20 cellular contexts compared by ENCODE assay signal in genomic region chr12:82209533-82209932, GRCh38.
A peak's percentile ranks its signal among the peaks of the same experiment; 100 is the strongest.
DNase-seq lines count a peak whose midpoint lies in the region; ATAC-seq and TF ChIP-seq lines count a peak whose summit lies in the region.
"Had no signal": no experiment of that assay in that cellular context is flagged by ENCODE, and none has a peak within 500 bp of the region (broad histone marks: within the 10 kb centered on the region; RNA-seq: fewer than 3 reads in every experiment).

No MANE protein-coding gene starts in this region.

- H3K4me3 ChIP-seq in right cardiac atrium (ENCODE audit: low read length), result no peak overlapping the region
- H3K4me3 ChIP-seq in lower lobe of right lung, result no peak overlapping the region
- no peak overlapping the region for H3K4me3 ChIP-seq in Karpas-422 (ENCODE audit: low read length)
- H3K4me3 ChIP-seq: A549, BLaER1 had no signal

- H4K20me1 ChIP-seq in Karpas-422 (ENCODE audit: insufficient read depth, low read depth, low read length), result no peaks in the 10 kb centered on the region
- H4K20me1 ChIP-seq: BLaER1 had no signal

- H2AFZ ChIP-seq in Karpas-422 (ENCODE audit: low read length), result no peak overlapping the region

- WGBS in right cardiac atrium, result 90% methylated on average over 9 of the region's 9 CpGs

- H3K36me3 ChIP-seq in lower lobe of right lung (no peaks in the 10 kb centered on the region), Karpas-422 (ENCODE audit: insufficient read depth, low read length) (no peaks in the 10 kb centered on the region)
- H3K36me3 ChIP-seq: BE2C, BLaER1 had no signal

- H3K27me3 ChIP-seq in right cardiac atrium (ENCODE audit: control insufficient read depth, insufficient read depth) (no peaks in the 10 kb centered on the region), lower lobe of right lung (ENCODE audit: low read depth) (no peaks in the 10 kb centered on the region), Karpas-422 (ENCODE audit: low read length) (no peaks in the 10 kb centered on the region)
- H3K27me3 ChIP-seq: BE2C, BLaER1 had no signal

- no peak overlapping the region for H3K4me2 ChIP-seq in Karpas-422 (ENCODE audit: low read depth, low read length, poor library complexity, severe bottlenecking)
- H3K4me2 ChIP-seq: A549, BLaER1 had no signal

- H3K4me1 ChIP-seq in right cardiac atrium (ENCODE audit: control insufficient read depth, insufficient read depth, low read length) (no peaks in the 10 kb centered on the region), lower lobe of right lung (no peaks in the 10 kb centered on the region), Karpas-422 (ENCODE audit: low read length) (no peaks in the 10 kb centered on the region)
- H3K4me1 ChIP-seq: A549, BE2C, BLaER1, Caco-2 had no signal

- ATAC-seq in right cardiac atrium (peak in 1 of 2 donors; percentile 25), left cardiac atrium (no peak), lower lobe of right lung (no peak), sciatic nerve (peak; percentile 24)
- ATAC-seq: A549 had no signal

- intact Hi-C loops in right cardiac atrium (cut with DNase I), result no loop called here
- intact Hi-C loops in left cardiac atrium (cut with DNase I), result no loop called here
- intact Hi-C loops in lower lobe of right lung (cut with DNase I), result no loop called here
- intact Hi-C loops in sciatic nerve (cut with DNase I), result no loop called here

- H3K9ac ChIP-seq in Karpas-422 (ENCODE audit: low read length), result no peak overlapping the region
- H3K9ac ChIP-seq: BLaER1 had no signal

- H3K79me2 ChIP-seq in Karpas-422 (ENCODE audit: low read length), result no peaks in the 10 kb centered on the region

- DNase-seq in right cardiac atrium (peak in 2 of 3 donors; percentile 20 to 38), left cardiac atrium (no peak), lower lobe of right lung (peak; percentile 39), sciatic nerve (ENCODE audit: low spot score) (no peak), Karpas-422 (no peak), COLO829 (ENCODE audit: low spot score) (no peak), Ammon's horn (ENCODE audit: low spot score) (no peak)
- DNase-seq: AML-193; BE2C; C1 segment of cervical spinal cord; Caco-2; Calu3; CD4-positive, alpha-beta memory T cell; CD4-positive, CD25-positive, alpha-beta regulatory T cell; CD8-positive, alpha-beta memory T cell; DMS79 treated with DMSO at 0.1 percent for 48 hours; GF-D8 had no signal

- no peaks in the 10 kb centered on the region for H3K9me2 ChIP-seq in Karpas-422 (replicated peaks; ENCODE audit: insufficient read depth, low read length)

- H3K27ac ChIP-seq in right cardiac atrium (ENCODE audit: low read length) (no peak overlapping the region), lower lobe of right lung (no peak overlapping the region), Karpas-422 (ENCODE audit: low read length) (no peak overlapping the region)
- H3K27ac ChIP-seq: 22Rv1, A549, BLaER1 had no signal

- H3K9me3 ChIP-seq in right cardiac atrium (ENCODE audit: control insufficient read depth, low read length), result no peaks in the 10 kb centered on the region
- H3K9me3 ChIP-seq in lower lobe of right lung, result no peaks in the 10 kb centered on the region
- H3K9me3 ChIP-seq in Karpas-422 (ENCODE audit: low read length), result peaks cover 14% of the 10 kb centered on the region
- H3K9me3 ChIP-seq: A549, BE2C, Caco-2 had no signal

- TF ChIP-seq CTCF in lower lobe of right lung (IDR thresholded peaks at IDR 0.05), result no peak

Comparison
In these comparisons a context has a peak if more than half of its experiments do, and no peak if none do; other contexts are left out.
1. DNase-seq: peak in right cardiac atrium (2 of 3) and lower lobe of right lung (single experiment); none in left cardiac atrium (single experiment), sciatic nerve (single experiment), Karpas-422 (single experiment), COLO829 (single experiment) and Ammon's horn (single experiment).